10 cellular contexts compared by ENCODE assay signal in genomic region chr9:130453487-130453886, GRCh38. TPM values are rescaled to one million over a fixed set of nuclear protein-coding genes. Genes with fewer than 3 reads are reported as not detected.
DNase-seq lines count a peak whose midpoint lies in the region; ATAC-seq and TF ChIP-seq lines count a peak whose summit lies in the region.
"Had no signal": no experiment of that assay in that cellular context is flagged by ENCODE, and none has a peak within 500 bp of the region (broad histone marks: within the 10 kb centered on the region; RNA-seq: fewer than 3 reads in every experiment).

No MANE protein-coding gene starts in this region.

- no peaks in the 10 kb centered on the region for H3K9me3 ChIP-seq in ascending aorta
- H3K9me3 ChIP-seq: SJSA1 had no signal

- no peak for TF ChIP-seq CTCF in retinal pigment epithelial cell (conservative IDR thresholded peaks at IDR 0.05; ENCODE audit: low read depth, low read length)
- TF ChIP-seq CTCF in ascending aorta (IDR thresholded peaks at IDR 0.05) = no peak

- ATAC-seq in GM21723 (IDR thresholded peaks at IDR 0.05; ENCODE audit: unreplicated experiment) (no peak), HG02885 (IDR thresholded peaks at IDR 0.05; ENCODE audit: poor library complexity, unreplicated experiment) (no peak), HG03442 (IDR thresholded peaks at IDR 0.05; ENCODE audit: unreplicated experiment) (no peak)

- intact Hi-C loops in ascending aorta (cut with DNase I) = loop anchor here (5.0 kb wide), 1 partner anchor 124 kb away; the partner anchor contains the start of gene FUBP3

- no peaks in the 10 kb centered on the region for H3K27me3 ChIP-seq in ascending aorta
- H3K27me3 ChIP-seq: SJSA1 had no signal

- H3K4me3 ChIP-seq in retinal pigment epithelial cell (ENCODE audit: low read length) (no peak overlapping the region), ascending aorta (no peak overlapping the region)
- H3K4me3 ChIP-seq: SJSA1 had no signal

- H3K27ac ChIP-seq in ascending aorta = no peak overlapping the region
- H3K27ac ChIP-seq: KMS-11, SJSA1 had no signal

- H3K4me1 ChIP-seq in ascending aorta = peaks cover 17 to 22% of the 10 kb centered on the region in 2 donors

- peak; percentile 90 for DNase-seq in NCI-H1092 (lab: John Stamatoyannopoulos, UW)
- peak; percentile 86 for DNase-seq in RPMI7951 (ENCODE audit: low read depth)
- peak; percentile 7 for DNase-seq in glomerular endothelial cell (ENCODE audit: extremely low read depth, low read depth, low spot score)
- peak; percentile 82 for DNase-seq in retinal pigment epithelial cell (ENCODE audit: low read depth)
- DNase-seq in ascending aorta (ENCODE audit: low spot score in 2 of 2) = no peak

- H3K36me3 ChIP-seq in ascending aorta = peaks cover 0 to 3% of the 10 kb centered on the region in 2 donors
- H3K36me3 ChIP-seq: SJSA1 had no signal

RNA-seq across cellular contexts. Expression of gene ASS1, which starts 8.7 kb away (rescaled TPM):
- total RNA-seq in RPMI7951 (2014; rRNA removed; shearing (Covaris generic)) = 247 and 249 TPM in 2 replicates
- total RNA-seq in glomerular endothelial cell = 1.3 and 6.2 TPM in 2 replicates
- 162 TPM for total RNA-seq in ascending aorta

Comparison
In these comparisons a context has a peak if more than half of its experiments do, and no peak if none do; other contexts are left out.
1. DNase-seq: peak in NCI-H1092 (single experiment), RPMI7951 (single experiment), glomerular endothelial cell (single experiment) and retinal pigment epithelial cell (single experiment); none in ascending aorta (0 of 2).
2. RNA of gene ASS1, which starts 8.7 kb away (total RNA-seq): 247 to 249 TPM in RPMI7951 and 162 TPM in ascending aorta (single experiment); 1.3 to 6.2 TPM in glomerular endothelial cell; every median in the first group is over 10 times any median in the second.